ENCODE assay signal across 11 cellular contexts in genomic region chr1:32828341-32828740, GRCh38. TPM values are rescaled to one million over a fixed set of nuclear protein-coding genes. Genes with fewer than 3 reads are reported as not detected.
A peak's percentile ranks its signal among the peaks of the same experiment; 100 is the strongest.
DNase-seq lines count a peak whose midpoint lies in the region; ATAC-seq, FAIRE-seq and TF ChIP-seq lines count a peak whose summit lies in the region.
"Had no signal": no experiment of that assay in that cellular context is flagged by ENCODE, and none has a peak within 500 bp of the region (broad histone marks: within the 10 kb centered on the region; RNA-seq: fewer than 3 reads in every experiment).

No MANE protein-coding gene starts in this region.

- H3K36me3 Mint-ChIP-seq in glutamatergic neuron (ENCODE audit: unreplicated experiment), result no peaks in the 10 kb centered on the region

- TF ChIP-seq CTCF in glutamatergic neuron (IDR thresholded peaks at IDR 0.05; ENCODE audit: partially characterized antibody, unreplicated experiment), result peak; percentile 20

- peaks cover 1% of the 10 kb centered on the region for H3K9me3 Mint-ChIP-seq in glutamatergic neuron (ENCODE audit: unreplicated experiment)
- H3K9me3 Mint-ChIP-seq: activated naive CD4-positive, alpha-beta T cell treated with anti-CD3 and anti-CD28 coated beads, Interleukin-2, amount 50 U/mL, for 24 hours had no signal

- H3K27me3 Mint-ChIP-seq in glutamatergic neuron (ENCODE audit: unreplicated experiment), result peaks cover 1% of the 10 kb centered on the region
- H3K27me3 Mint-ChIP-seq: activated naive CD4-positive, alpha-beta T cell treated with anti-CD3 and anti-CD28 coated beads, Interleukin-2, amount 50 U/mL, for 24 hours had no signal

- H3K4me3 Mint-ChIP-seq in glutamatergic neuron (ENCODE audit: unreplicated experiment), result no peak overlapping the region
- H3K4me3 Mint-ChIP-seq: activated naive CD4-positive, alpha-beta T cell treated with anti-CD3 and anti-CD28 coated beads, Interleukin-2, amount 50 U/mL, for 24 hours had no signal

- no peak overlapping the region for H3K27ac Mint-ChIP-seq in glutamatergic neuron (ENCODE audit: unreplicated experiment)
- H3K27ac Mint-ChIP-seq: activated naive CD4-positive, alpha-beta T cell treated with anti-CD3 and anti-CD28 coated beads, Interleukin-2, amount 50 U/mL, for 24 hours had no signal

- DNase-seq in HCEC 1CT, result peak; percentile 36
- DNase-seq in RKO (ENCODE audit: low spot score), result peak; percentile 46
- DNase-seq in glutamatergic neuron, result no peak
- no peak for DNase-seq in DMS153 treated with DMSO at 0.1 percent for 48 hours (lab: John Stamatoyannopoulos, UW; ENCODE audit: unreplicated experiment)
- DNase-seq: activated CD4-positive, alpha-beta T cell treated with anti-CD3 and anti-CD28 coated beads for 4 hours had no signal

- no peak for ATAC-seq in HG02870 (IDR thresholded peaks at IDR 0.05; ENCODE audit: unreplicated experiment)
- no peak for ATAC-seq in GM21723 (IDR thresholded peaks at IDR 0.05; ENCODE audit: unreplicated experiment)
- no peak for ATAC-seq in HG03095 (IDR thresholded peaks at IDR 0.05; ENCODE audit: unreplicated experiment)
- ATAC-seq: Panc1 had no signal

- peak; percentile 97 for FAIRE-seq in A204.1 (lab: Jason Lieb, UNC)

- peaks cover 5% of the 10 kb centered on the region for H3K4me1 Mint-ChIP-seq in glutamatergic neuron (ENCODE audit: low read depth, unreplicated experiment)

RNA-seq across cellular contexts. Expression of gene S100PBP, which starts 10.9 kb away (rescaled TPM):
- 40.1 TPM for total RNA-seq in glutamatergic neuron (ENCODE audit: unreplicated experiment)

RNA-seq across cellular contexts. Expression of gene YARS1, which starts 11.2 kb away (rescaled TPM):
- total RNA-seq in glutamatergic neuron (ENCODE audit: unreplicated experiment), result 197 TPM

RNA-seq across cellular contexts. Expression of gene FNDC5, which starts 42.4 kb away (rescaled TPM):
- 743 TPM for total RNA-seq in glutamatergic neuron (ENCODE audit: unreplicated experiment)

RNA-seq across cellular contexts. Expression of gene HPCA, which starts 58.0 kb away (rescaled TPM):
- total RNA-seq in glutamatergic neuron (ENCODE audit: unreplicated experiment), result 156 TPM

Comparison
In these comparisons a context has a peak if more than half of its experiments do, and no peak if none do; other contexts are left out.
1. DNase-seq: peak in HCEC 1CT (single experiment) and RKO (single experiment); none in glutamatergic neuron (single experiment) and DMS153 treated with DMSO at 0.1 percent for 48 hours (single experiment).